ENCODE assay signal across 2 cellular contexts in the genomic region with DNA sequence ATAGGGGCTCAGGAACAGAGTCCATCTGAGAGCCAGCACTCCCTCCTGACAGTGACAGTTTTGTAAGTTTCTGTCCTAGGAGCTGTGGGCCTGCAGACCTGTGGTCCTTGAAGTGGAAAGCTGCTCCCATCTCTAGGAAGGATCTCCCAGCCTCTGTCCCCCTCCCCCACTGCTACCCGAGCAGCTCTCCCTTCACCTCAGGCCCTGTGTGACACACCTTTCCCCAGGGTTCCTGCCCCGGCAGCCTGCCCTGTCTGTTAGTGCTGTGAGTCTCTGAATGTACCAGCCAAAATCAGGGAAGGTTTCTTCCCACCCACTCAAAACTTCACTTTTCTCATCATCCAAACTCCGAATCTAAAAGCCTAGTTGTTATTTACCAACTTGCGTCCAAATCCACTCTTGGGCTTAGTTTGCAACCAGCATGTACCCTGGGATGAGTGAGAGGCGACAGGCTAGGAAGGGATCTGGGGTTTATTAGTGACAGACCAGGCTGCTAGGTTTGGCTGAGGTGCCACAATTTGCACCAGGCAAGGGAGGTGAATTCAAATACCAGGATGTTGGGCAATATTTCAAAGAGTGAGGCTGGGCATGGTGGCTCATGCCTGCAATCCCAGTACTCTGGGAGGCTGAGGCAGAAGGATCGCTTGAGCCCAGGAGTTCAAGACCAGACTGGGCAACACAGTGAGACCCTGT.
TF ChIP-seq lines count a peak whose summit lies in the region.

No MANE protein-coding gene starts in this region.

TF ChIP-seq in A549, 52 proteins besides CTCF, POLR2A, EP300 and RAD21:
- TF ChIP-seq CEBPB (IDR thresholded peaks at IDR 0.05) (0 out of 4 replicates have a peak, but pooled peaks of 1 of the 2 experiments have one; percentile 42), POLR2AphosphoS2 (conservative IDR thresholded peaks at IDR 0.05; ENCODE audit: low read length) (no peak), CBX8 (IDR thresholded peaks at IDR 0.05) (no peak)

TF ChIP-seq in K562, 482 proteins besides CTCF, POLR2A, EP300 and RAD21:
- TF ChIP-seq ZNF121 (CRISPR knock-in tag; conservative IDR thresholded peaks at IDR 0.05) (0 out of 2 replicates have a peak, but pooled peaks have one; percentile 8), NFATC3 (IDR thresholded peaks at IDR 0.05) (no peak)
